Comparison of ENCODE assay signal across 9 cellular contexts in genomic region chr6:111841822-111842221, GRCh38. TPM values are rescaled to one million over a fixed set of nuclear protein-coding genes. Genes with fewer than 3 reads are reported as not detected.
DNase-seq lines count a peak whose midpoint lies in the region; ATAC-seq, FAIRE-seq and TF ChIP-seq lines count a peak whose summit lies in the region.
"Had no signal": no experiment of that assay in that cellular context is flagged by ENCODE, and none has a peak within 500 bp of the region (broad histone marks: within the 10 kb centered on the region; RNA-seq: fewer than 3 reads in every experiment).

No MANE protein-coding gene starts in this region.

- FAIRE-seq in frontal cortex (lab: Jason Lieb, UNC): no peak

- H3K27ac ChIP-seq in smooth muscle cell (ENCODE audit: low read depth): peak overlapping the region; percentile 64

- no peak overlapping the region for H2AFZ ChIP-seq in smooth muscle cell (ENCODE audit: low read depth)

- peaks cover 5% of the 10 kb centered on the region for H3F3A ChIP-seq in smooth muscle cell (ENCODE audit: low read depth)

- peaks cover 46% of the 10 kb centered on the region for H3K36me3 Mint-ChIP-seq in activated CD4-positive, alpha-beta T cell treated with anti-CD3 and anti-CD28 coated beads, Interleukin-2, amount 10 ng/mL, durations not matched to agents 24 days and 14 days (ENCODE audit: low read depth)

- H3K9ac ChIP-seq in smooth muscle cell (ENCODE audit: low read depth): no peak overlapping the region

- H3K9me3 Mint-ChIP-seq in activated CD4-positive, alpha-beta T cell treated with anti-CD3 and anti-CD28 coated beads, Interleukin-2, amount 10 ng/mL, durations not matched to agents 24 days and 14 days: no peaks in the 10 kb centered on the region

- H3K27ac Mint-ChIP-seq in activated CD4-positive, alpha-beta T cell treated with anti-CD3 and anti-CD28 coated beads, Interleukin-2, amount 10 ng/mL, durations not matched to agents 24 days and 14 days: no peak overlapping the region

- H3K36me3 ChIP-seq in smooth muscle cell (ENCODE audit: low read depth): no peaks in the 10 kb centered on the region

- H3K4me2 ChIP-seq in smooth muscle cell: no peak overlapping the region

- H3K4me3 ChIP-seq in smooth muscle cell: no peak overlapping the region
- H3K4me3 ChIP-seq: heart right ventricle had no signal

- H3K4me3 Mint-ChIP-seq in activated CD4-positive, alpha-beta T cell treated with anti-CD3 and anti-CD28 coated beads, Interleukin-2, amount 10 ng/mL, durations not matched to agents 24 days and 14 days: no peak overlapping the region

- no peaks in the 10 kb centered on the region for H3K27me3 ChIP-seq in smooth muscle cell (ENCODE audit: low read depth)
- H3K27me3 ChIP-seq: heart right ventricle had no signal

- WGBS in smooth muscle cell (ENCODE audit: low lambda C conversion rate): 54% methylated on average over 6 of the region's 6 CpGs

- peaks cover 41% of the 10 kb centered on the region for H3K4me1 ChIP-seq in smooth muscle cell (ENCODE audit: low read depth)

- peak; percentile 89 for DNase-seq in activated CD4-positive, alpha-beta T cell treated with anti-CD3 and anti-CD28 coated beads, Interleukin-2, amount 10 ng/mL, durations not matched to agents 24 days and 14 days
- no peak for DNase-seq in activated CD4-positive, alpha-beta T cell treated with anti-CD3 and anti-CD28 coated beads, Interleukin-2, amount 50 U/mL, for 1 hour
- DNase-seq in SK-MEL-5 (ENCODE audit: low read depth, low spot score) (peak; percentile 87), epidermal melanocyte (ENCODE audit: insufficient read length, low spot score) (peak; percentile 37), smooth muscle cell (lab: John Stamatoyannopoulos, UW; ENCODE audit: unreplicated experiment) (no peak), pons (ENCODE audit: low spot score) (no peak), frontal cortex (ENCODE audit: low spot score in 2 of 2) (no peak)

- peaks cover 56% of the 10 kb centered on the region for H4K20me1 ChIP-seq in smooth muscle cell (ENCODE audit: low read depth)

- ATAC-seq in GM19397 (IDR thresholded peaks at IDR 0.05; ENCODE audit: unreplicated experiment): no peak

- H3K4me1 Mint-ChIP-seq in activated CD4-positive, alpha-beta T cell treated with anti-CD3 and anti-CD28 coated beads, Interleukin-2, amount 10 ng/mL, durations not matched to agents 24 days and 14 days: peaks cover 58% of the 10 kb centered on the region

- no peak for TF ChIP-seq CTCF in smooth muscle cell (IDR thresholded peaks at IDR 0.05; ENCODE audit: borderline replicate concordance, insufficient read depth, poor library complexity, severe bottlenecking)

- intact Hi-C loops in activated CD4-positive, alpha-beta T cell treated with anti-CD3 and anti-CD28 coated beads, Interleukin-2, amount 10 ng/mL, durations not matched to agents 24 days and 14 days (cut with micrococcal nuclease): no loop called here

- no peaks in the 10 kb centered on the region for H3K9me3 ChIP-seq in smooth muscle cell (replicated peaks; ENCODE audit: low read depth)
- H3K9me3 ChIP-seq: heart right ventricle had no signal

- in situ Hi-C loops in SK-MEL-5 (cut with HindIII; ENCODE audit: low pct_unique_long_range_greater_than_20kb, low sequenced_read_pairs): no loop called here

- peaks cover 48% of the 10 kb centered on the region for H3K79me2 ChIP-seq in smooth muscle cell (ENCODE audit: low read depth)

- no peaks in the 10 kb centered on the region for H3K27me3 Mint-ChIP-seq in activated CD4-positive, alpha-beta T cell treated with anti-CD3 and anti-CD28 coated beads, Interleukin-2, amount 10 ng/mL, durations not matched to agents 24 days and 14 days

RNA-seq across cellular contexts. Expression of gene FYN, which starts 31.4 kb away (rescaled TPM):
- 331 and 341 TPM in 2 replicates for total RNA-seq in activated CD4-positive, alpha-beta T cell treated with anti-CD3 and anti-CD28 coated beads, Interleukin-2, amount 10 ng/mL, durations not matched to agents 24 days and 14 days
- 60.6 and 72.8 TPM in 2 replicates for total RNA-seq in SK-MEL-5 (2014; rRNA removed; shearing (Covaris generic))
- 91.3 and 103 TPM in 2 replicates for polyA plus RNA-seq in SK-MEL-5 (2015; cell fraction: cytosol; rRNA removed)
- 148 and 214 TPM in 2 replicates for polyA plus RNA-seq in SK-MEL-5 (2015; cell fraction: nucleus; rRNA removed)
- 110 and 120 TPM in 2 replicates for total RNA-seq in smooth muscle cell
- polyA plus RNA-seq in smooth muscle cell: 138 and 140 TPM in 2 replicates
- 319 TPM for total RNA-seq in frontal cortex

Comparison
In these comparisons a context has a peak if more than half of its experiments do, and no peak if none do; other contexts are left out.
1. DNase-seq: peak in activated CD4-positive, alpha-beta T cell treated with anti-CD3 and anti-CD28 coated beads, Interleukin-2, amount 10 ng/mL, durations not matched to agents 24 days and 14 days (single experiment), SK-MEL-5 (single experiment) and epidermal melanocyte (single experiment); none in activated CD4-positive, alpha-beta T cell treated with anti-CD3 and anti-CD28 coated beads, Interleukin-2, amount 50 U/mL, for 1 hour (single experiment), smooth muscle cell (single experiment), pons (single experiment) and frontal cortex (0 of 2).